In the genomic region with DNA sequence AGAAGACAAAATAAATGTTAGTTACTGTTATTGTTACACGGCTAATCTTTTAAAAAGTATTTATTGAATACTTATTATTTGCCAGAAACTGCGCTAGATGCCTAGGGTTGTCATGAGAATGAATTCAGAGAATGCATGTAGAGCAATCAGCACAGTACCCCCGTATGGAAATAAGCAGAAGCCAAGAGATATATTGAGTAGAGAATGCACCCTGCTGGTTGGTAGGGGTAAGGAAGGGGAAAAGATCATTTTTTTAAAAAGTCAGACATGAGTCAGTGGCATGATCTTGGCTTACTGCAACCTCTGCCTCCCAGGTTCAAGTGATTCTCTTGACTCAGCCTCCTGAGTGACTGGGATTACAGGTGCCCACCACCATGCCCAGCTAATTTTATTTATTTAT, we compare ENCODE assay signal across 8 cellular contexts. TPM values are rescaled to one million over a fixed set of nuclear protein-coding genes. Genes with fewer than 3 reads are reported as not detected.
DNase-seq lines count a peak whose midpoint lies in the region; ATAC-seq, FAIRE-seq and TF ChIP-seq lines count a peak whose summit lies in the region.

No MANE protein-coding gene starts in this region.

- H3K36me3 ChIP-seq in naive thymus-derived CD4-positive, alpha-beta T cell (ENCODE audit: control insufficient read depth in 2 of 3, insufficient read depth in 3 of 3, low read length in 3 of 3): no peaks in the 10 kb centered on the region

- H3K4me1 ChIP-seq in A549: no peaks in the 10 kb centered on the region
- H3K4me1 ChIP-seq in naive thymus-derived CD4-positive, alpha-beta T cell (ENCODE audit: control insufficient read depth in 2 of 2, insufficient read depth in 2 of 2, low read length in 2 of 2): peaks cover 4 to 6% of the 10 kb centered on the region in 2 donors

- H3K27ac Mint-ChIP-seq in naive thymus-derived CD4-positive, alpha-beta T cell: no peak overlapping the region
- H3K27ac Mint-ChIP-seq in effector memory CD8-positive, alpha-beta T cell: no peak overlapping the region

- H3K9me3 ChIP-seq in A549: no peaks in the 10 kb centered on the region
- H3K9me3 ChIP-seq in naive thymus-derived CD4-positive, alpha-beta T cell (ENCODE audit: control insufficient read depth in 2 of 3, low read length in 3 of 3): no peaks in the 10 kb centered on the region

- no peak overlapping the region for H3K4me3 ChIP-seq in A549
- no peak overlapping the region for H3K4me3 ChIP-seq in naive thymus-derived CD4-positive, alpha-beta T cell (ENCODE audit: low read length)

- TF ChIP-seq POLR2A in A549 (IDR thresholded peaks at IDR 0.05; ENCODE audit: low read length): no peak

- FAIRE-seq in A549 (lab: Jason Lieb, UNC): peak; percentile 91

- CTCF ChIA-PET in A549 (lab: Yijun Ruan, JAX) (interaction anchor here (1.1 to 1.4 kb wide), 3 partner anchors 11 to 321 kb away, joined by 3 read pairs; no protein-coding TSS in a partner anchor), HEK293T (lab: Yijun Ruan, JAX) (interaction anchor here (0.8 kb wide), 1 partner anchor 278 kb away, joined by 5 read pairs; a partner anchor contains a TSS)
- CTCF ChIA-PET in naive thymus-derived CD4-positive, alpha-beta T cell (lab: Charles Lee): interaction anchor here (0.6 to 1.1 kb wide), 2 partner anchors 10 to 312 kb away, joined by 3 to 4 read pairs; no protein-coding TSS in a partner anchor

- no peaks in the 10 kb centered on the region for H3K36me3 Mint-ChIP-seq in naive thymus-derived CD4-positive, alpha-beta T cell
- H3K36me3 Mint-ChIP-seq in effector memory CD8-positive, alpha-beta T cell (ENCODE audit: insufficient read depth): peaks cover 4% of the 10 kb centered on the region

- peaks cover 7 to 30% (median 17%) of the 10 kb centered on the region in 7 donors for H3K4me1 Mint-ChIP-seq in naive thymus-derived CD4-positive, alpha-beta T cell
- peaks cover 4 to 7% of the 10 kb centered on the region in 2 donors for H3K4me1 Mint-ChIP-seq in effector memory CD8-positive, alpha-beta T cell (ENCODE audit: low read depth in 2 of 2)

- TF ChIP-seq EP300 in A549 (IDR thresholded peaks at IDR 0.05): no peak

- no peaks in the 10 kb centered on the region for H3K27me3 Mint-ChIP-seq in naive thymus-derived CD4-positive, alpha-beta T cell
- H3K27me3 Mint-ChIP-seq in effector memory CD8-positive, alpha-beta T cell: no peaks in the 10 kb centered on the region

- intact Hi-C loops in naive thymus-derived CD4-positive, alpha-beta T cell (cut with micrococcal nuclease): loop anchor here (1.0 to 5.0 kb wide), 3 partner anchors 311 to 534 kb away; no protein-coding TSS in a partner anchor

- H3K4me3 Mint-ChIP-seq in naive thymus-derived CD4-positive, alpha-beta T cell: no peak overlapping the region
- no peak overlapping the region for H3K4me3 Mint-ChIP-seq in effector memory CD8-positive, alpha-beta T cell

- no peak overlapping the region for H3K27ac ChIP-seq in A549
- H3K27ac ChIP-seq in naive thymus-derived CD4-positive, alpha-beta T cell (ENCODE audit: low read depth, low read length): no peak overlapping the region

- POLR2A ChIA-PET in A549 (lab: Yijun Ruan, JAX): no interaction called here
- POLR2A ChIA-PET in HEK293T (lab: Yijun Ruan, JAX): no interaction called here
- POLR2A ChIA-PET in naive thymus-derived CD4-positive, alpha-beta T cell (lab: Charles Lee): no interaction called here

- H3K4me2 ChIP-seq in A549: no peak overlapping the region

- ATAC-seq in A549: peak; percentile 84 to 90
- ATAC-seq in naive thymus-derived CD4-positive, alpha-beta T cell: peak; percentile 62
- no peak for ATAC-seq in effector memory CD8-positive, alpha-beta T cell (replicated peaks)

- H3K9me3 Mint-ChIP-seq in naive thymus-derived CD4-positive, alpha-beta T cell: no peaks in the 10 kb centered on the region
- H3K9me3 Mint-ChIP-seq in effector memory CD8-positive, alpha-beta T cell: no peaks in the 10 kb centered on the region

- peak; percentile 50 to 68; a peak in 4 of 5 replicates for TF ChIP-seq RAD21 in A549 (conservative IDR thresholded peaks at IDR 0.05 in 1 of 2, IDR thresholded peaks at IDR 0.05 in 1 of 2)

- DNase-seq in A549 (ENCODE audit: low read depth in 1 of 2, low spot score in 1 of 2) (peak; percentile 15 to 41), GM04504 (ENCODE audit: low read depth) (peak; percentile 17), HEK293T (ENCODE audit: extremely low spot score) (peak; percentile 53), NCI-H1436 (lab: John Stamatoyannopoulos, UW) (peak; percentile 57), astrocyte of the hippocampus (ENCODE audit: low read depth, low spot score) (peak; percentile 36), NCI-H345 (lab: John Stamatoyannopoulos, UW) (no peak)
- peak in 6 of 9 donors; percentile 5 to 35 (median 20) for DNase-seq in naive thymus-derived CD4-positive, alpha-beta T cell
- DNase-seq in effector memory CD8-positive, alpha-beta T cell: no peak

- no peaks in the 10 kb centered on the region for H3K27me3 ChIP-seq in naive thymus-derived CD4-positive, alpha-beta T cell (ENCODE audit: control insufficient read depth in 2 of 2, insufficient read depth in 2 of 2, low read length in 2 of 2)

- 24% methylated on average over 3 of the region's 3 CpGs for WGBS in A549 (ENCODE audit: missing lambda C conversion rate)

- peak; percentile 34; the same call in 1 of the 3 replicates for TF ChIP-seq CTCF in A549 (IDR thresholded peaks at IDR 0.05)

TF ChIP-seq in A549, 52 proteins besides CTCF, POLR2A, EP300 and RAD21:
- no peak for TF ChIP-seq ZC3H11A (IDR thresholded peaks at IDR 0.05)
- no peak for TF ChIP-seq FOSB (CRISPR knock-in tag; IDR thresholded peaks at IDR 0.05)
- no peak for TF ChIP-seq NFE2L2 (conservative IDR thresholded peaks at IDR 0.05; ENCODE audit: low read length)
- TF ChIP-seq BHLHE40 (IDR thresholded peaks at IDR 0.05; ENCODE audit: low read depth, low read length): no peak
- TF ChIP-seq, protein P1, sequence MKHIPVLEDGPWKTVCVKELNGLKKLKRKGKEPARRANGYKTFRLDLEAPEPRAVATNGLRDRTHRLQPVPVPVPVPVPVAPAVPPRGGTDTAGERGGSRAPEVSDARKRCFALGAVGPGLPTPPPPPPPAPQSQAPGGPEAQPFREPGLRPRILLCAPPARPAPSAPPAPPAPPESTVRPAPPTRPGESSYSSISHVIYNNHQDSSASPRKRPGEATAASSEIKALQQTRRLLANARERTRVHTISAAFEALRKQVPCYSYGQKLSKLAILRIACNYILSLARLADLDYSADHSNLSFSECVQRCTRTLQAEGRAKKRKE (CRISPR knock-in tag; IDR thresholded peaks at IDR 0.05; ENCODE audit: low read depth): no peak
TF ChIP-seq in A549: peak in this region for 0.

TF ChIP-seq in HEK293T, 16 proteins besides CTCF, POLR2A, EP300 and RAD21:
- TF ChIP-seq ZNF384 (IDR thresholded peaks at IDR 0.05) (peak; percentile 83), CTBP1 (IDR thresholded peaks at IDR 0.05; ENCODE audit: borderline replicate concordance) (0 out of 2 replicates have a peak, but pooled peaks have one; percentile 17), FOXA1 (IDR thresholded peaks at IDR 0.05) (no peak), SUZ12 (IDR thresholded peaks at IDR 0.05) (no peak), SP1 (IDR thresholded peaks at IDR 0.05) (no peak), LEF1 (IDR thresholded peaks at IDR 0.05; ENCODE audit: borderline replicate concordance) (no peak)

RNA-seq across cellular contexts. Expression of a gene that starts 13.1 kb away (rescaled TPM):
- polyA plus RNA-seq in A549 (2011; rRNA removed) (0.62 and 0.66 TPM in 2 replicates), A549 (2017; fragmentation: RNase III; extraction: RNeasy Plus Mini Kit Qiagen cat#74134 plus additional on column Dnase treatment) (0.36 to 0.58 TPM (median 0.45 TPM) in 3 replicates)
- polyA plus RNA-seq in A549 (2012; cell fraction: cytosol; rRNA removed): 0.27 and 0.29 TPM in 2 replicates
- polyA plus RNA-seq in A549 (2012; cell fraction: nucleus; rRNA removed): 1.1 and 1.8 TPM in 2 replicates
- 1.1 and 1.4 TPM in 2 replicates for polyA minus RNA-seq in A549 (2011; rRNA and poly(A)+ RNA removed)
- under 1 TPM in 2 of 5 experiments, not detected in 3; 0.08 to 0.58 TPM for total RNA-seq in naive thymus-derived CD4-positive, alpha-beta T cell
- polyA plus RNA-seq in naive thymus-derived CD4-positive, alpha-beta T cell: not detected

Comparison
In these comparisons a context has a peak if more than half of its experiments do, and no peak if none do; other contexts are left out.
1. DNase-seq: peak in A549 (2 of 2), GM04504 (single experiment), HEK293T (single experiment), NCI-H1436 (single experiment), astrocyte of the hippocampus (single experiment) and naive thymus-derived CD4-positive, alpha-beta T cell (6 of 9); none in NCI-H345 (single experiment) and effector memory CD8-positive, alpha-beta T cell (0 of 3).